ENCODE assay signal across 23 cellular contexts in genomic region chr4:8461086-8461485, GRCh38.
"Had no signal": no experiment of that assay in that cellular context is flagged by ENCODE, and none has a peak within 500 bp of the region (broad histone marks: within the 10 kb centered on the region; RNA-seq: fewer than 3 reads in every experiment).

No MANE protein-coding gene starts in this region.

- H3K9me3 ChIP-seq: esophagus muscularis mucosa, gastroesophageal sphincter, mucosa of descending colon, right atrium auricular region, stomach, thoracic aorta, upper lobe of left lung, uterus had no signal

- H3K27ac Mint-ChIP-seq: dendritic cell treated with granulocyte-macrophage colony-stimulating factor and Interleukin-4, amounts not matched to agents 40 ng/mL and 50 ng/mL, for 4 days; effector memory CD8-positive, alpha-beta T cell; nephron progenitor cell had no signal

- H3K36me3 ChIP-seq: uterus had no signal

- H3K4me3 ChIP-seq: esophagus muscularis mucosa, gastroesophageal sphincter, mucosa of descending colon, right atrium auricular region, stomach, thoracic aorta, upper lobe of left lung, uterus had no signal

- ATAC-seq: effector memory CD8-positive, alpha-beta T cell; gastroesophageal sphincter; left lobe of liver; mucosa of descending colon had no signal

- H3K4me1 Mint-ChIP-seq: immature natural killer cell had no signal

- FAIRE-seq: colon, small intestine had no signal

- H3K4me3 Mint-ChIP-seq: dendritic cell treated with granulocyte-macrophage colony-stimulating factor and Interleukin-4, amounts not matched to agents 40 ng/mL and 50 ng/mL, for 4 days; effector memory CD8-positive, alpha-beta T cell; immature natural killer cell; nephron progenitor cell had no signal

- DNase-seq: cerebellar nuclear complex; effector memory CD8-positive, alpha-beta T cell; glutamatergic neuron; immature natural killer cell; mammary epithelial cell; mucosa of descending colon; nephron progenitor cell; posterior cingulate gyrus; small intestine; stimulated activated CD4-positive, alpha-beta T cell treated with anti-CD3 and anti-CD28 coated beads, Interleukin-12 subunit alpha, Interleukin-12 subunit beta, amount 100 ng/mL, for 4 hours; stimulated activated naive CD4-positive, alpha-beta T cell; stomach; substantia nigra; upper lobe of left lung; uterus had no signal

- H3K9me3 Mint-ChIP-seq: dendritic cell treated with granulocyte-macrophage colony-stimulating factor and Interleukin-4, amounts not matched to agents 40 ng/mL and 50 ng/mL, for 4 days; effector memory CD8-positive, alpha-beta T cell; immature natural killer cell; nephron progenitor cell had no signal

- H3K27me3 ChIP-seq: esophagus muscularis mucosa, gastroesophageal sphincter, right atrium auricular region, stomach, upper lobe of left lung, uterus had no signal

- H3K27me3 Mint-ChIP-seq: dendritic cell treated with granulocyte-macrophage colony-stimulating factor and Interleukin-4, amounts not matched to agents 40 ng/mL and 50 ng/mL, for 4 days; effector memory CD8-positive, alpha-beta T cell had no signal

- H3K27ac ChIP-seq: epithelial cell of prostate, esophagus muscularis mucosa, right atrium auricular region, stomach, thoracic aorta, upper lobe of left lung, uterus had no signal

- H3K4me1 ChIP-seq: right atrium auricular region, stomach, upper lobe of left lung, uterus had no signal
